1 cellular context compared by ENCODE assay signal in genomic region chr6:137650720-137651119, GRCh38.
TF ChIP-seq lines count a peak whose summit lies in the region.

No MANE protein-coding gene starts in this region.

TF ChIP-seq in GM23338, 12 proteins besides CTCF, POLR2A, EP300 and RAD21 (continued from another document):
- TF ChIP-seq ZNF462 (CRISPR knock-in tag; IDR thresholded peaks at IDR 0.05) (no peak), EZH2 (IDR thresholded peaks at IDR 0.05; ENCODE audit: low read depth, unreplicated experiment) (no peak), REST (IDR thresholded peaks at IDR 0.05; ENCODE audit: unreplicated experiment) (no peak), ZNF331 (CRISPR knock-in tag; IDR thresholded peaks at IDR 0.05; ENCODE audit: low read depth) (no peak), ZNF114 (CRISPR knock-in tag; IDR thresholded peaks at IDR 0.05) (no peak)
TF ChIP-seq in GM23338: peak in this region for 0.
